In genomic region chr3:43423634-43424033, GRCh38 we compare ENCODE assay signal across 21 cellular contexts.
DNase-seq lines count a peak whose midpoint lies in the region; ATAC-seq and TF ChIP-seq lines count a peak whose summit lies in the region.
"Had no signal": no experiment of that assay in that cellular context is flagged by ENCODE, and none has a peak within 500 bp of the region (broad histone marks: within the 10 kb centered on the region; RNA-seq: fewer than 3 reads in every experiment).

No MANE protein-coding gene starts in this region.

- TF ChIP-seq EP300 in tibial nerve (IDR thresholded peaks at IDR 0.05) = no peak

- H3K4me1 Mint-ChIP-seq in brain = peaks cover 14% of the 10 kb centered on the region
- peaks cover 8% of the 10 kb centered on the region for H3K4me1 Mint-ChIP-seq in progenitor cell of endocrine pancreas (ENCODE audit: low read depth)
- H3K4me1 Mint-ChIP-seq: CD4-positive, CD25-positive, alpha-beta regulatory T cell had no signal

- H3K4me3 ChIP-seq in thyroid gland (replicated peaks in 1 of 3) (no peak overlapping the region), tibial nerve (no peak overlapping the region)
- H3K4me3 ChIP-seq: A549, SJCRH30 had no signal

- H3K9me3 ChIP-seq in thyroid gland (no peaks in the 10 kb centered on the region), tibial nerve (peaks cover 0 to 3% (median 0%) of the 10 kb centered on the region in 4 donors)
- H3K9me3 ChIP-seq: A549, BE2C, SJCRH30 had no signal

- TF ChIP-seq POLR2A in thyroid gland (IDR thresholded peaks at IDR 0.05) (no peak), tibial nerve (IDR thresholded peaks at IDR 0.05) (no peak)

- intact Hi-C loops in left ventricle myocardium superior (cut with micrococcal nuclease) = no loop called here
- intact Hi-C loops in left cardiac atrium (cut with DNase I) = loop anchor here in 1 of 2 donors (10.0 kb wide), 1 partner anchor 71 kb away; no protein-coding TSS in a partner anchor
- intact Hi-C loops in thyroid gland (cut with DNase I) = no loop called here

- ATAC-seq in left ventricle myocardium superior = peak; percentile 29
- no peak for ATAC-seq in left cardiac atrium
- ATAC-seq in GM21723 (IDR thresholded peaks at IDR 0.05; ENCODE audit: unreplicated experiment) = no peak
- ATAC-seq: A549, Panc1 had no signal

- H3K27ac Mint-ChIP-seq in brain = peak overlapping the region in 3 of 5 experiments; percentile 20 to 65 (median 46)
- peak overlapping the region; percentile 11 for H3K27ac Mint-ChIP-seq in progenitor cell of endocrine pancreas

- TF ChIP-seq CTCF in brain (conservative IDR thresholded peaks at IDR 0.05) = no peak
- no peak for TF ChIP-seq CTCF in progenitor cell of endocrine pancreas (IDR thresholded peaks at IDR 0.05; ENCODE audit: unreplicated experiment)
- no peak for TF ChIP-seq CTCF in thyroid gland (IDR thresholded peaks at IDR 0.05)
- TF ChIP-seq CTCF in tibial nerve (IDR thresholded peaks at IDR 0.05) = no peak

- peaks cover 34 to 47% of the 10 kb centered on the region in 2 donors for H3K4me1 ChIP-seq in thyroid gland
- H3K4me1 ChIP-seq in tibial nerve = no peaks in the 10 kb centered on the region
- H3K4me1 ChIP-seq: A549 had no signal

- H3K27me3 Mint-ChIP-seq in brain = peaks cover 7% of the 10 kb centered on the region
- H3K27me3 Mint-ChIP-seq in progenitor cell of endocrine pancreas = no peaks in the 10 kb centered on the region
- H3K27me3 Mint-ChIP-seq: CD4-positive, CD25-positive, alpha-beta regulatory T cell had no signal

- H3K27me3 ChIP-seq in thyroid gland (no peaks in the 10 kb centered on the region), tibial nerve (no peaks in the 10 kb centered on the region)
- H3K27me3 ChIP-seq: BE2C, SJCRH30 had no signal

- no peak for DNase-seq in left ventricle myocardium superior
- no peak for DNase-seq in left cardiac atrium
- DNase-seq in progenitor cell of endocrine pancreas (ENCODE audit: low spot score, unreplicated experiment) = no peak
- no peak for DNase-seq in thyroid gland
- DNase-seq in stimulated activated CD4-positive, alpha-beta T cell treated with anti-CD3 and anti-CD28 coated beads, Interleukin-4, amount 100 ng/mL, for 4 hours = no peak
- DNase-seq in tibial nerve (ENCODE audit: low spot score in 2 of 2) = no peak
- DNase-seq: CD4-positive, CD25-positive, alpha-beta regulatory T cell; COR-L47; DMS79; H7; Kasumi-1; NCI-H187; NCI-H2171; NCI-H524; NK-92 treated with Interleukin-12 subunit alpha and Interleukin-12 subunit beta, amount 100 ng/mL, for 24 hours; SJCRH30 had no signal

- no peak overlapping the region for H3K4me3 Mint-ChIP-seq in brain
- no peak overlapping the region for H3K4me3 Mint-ChIP-seq in progenitor cell of endocrine pancreas (ENCODE audit: low read depth)
- H3K4me3 Mint-ChIP-seq: CD4-positive, CD25-positive, alpha-beta regulatory T cell had no signal

- H3K27ac ChIP-seq in thyroid gland (peak overlapping the region; percentile 19 to 98 (median 61)), tibial nerve (no peak overlapping the region)
- H3K27ac ChIP-seq: A549, SJCRH30 had no signal

- peaks cover 62% of the 10 kb centered on the region for H3K36me3 Mint-ChIP-seq in brain
- H3K36me3 Mint-ChIP-seq in progenitor cell of endocrine pancreas (ENCODE audit: insufficient read depth) = peaks cover 9% of the 10 kb centered on the region

- H3K36me3 ChIP-seq in thyroid gland (no peaks in the 10 kb centered on the region), tibial nerve (peaks cover 0 to 41% (median 0%) of the 10 kb centered on the region in 3 donors)
- H3K36me3 ChIP-seq: BE2C, SJCRH30 had no signal

- peaks cover 0 to 7% (median 3%) of the 10 kb centered on the region in 5 experiments for H3K9me3 Mint-ChIP-seq in brain
- H3K9me3 Mint-ChIP-seq in progenitor cell of endocrine pancreas (ENCODE audit: low read depth) = peaks cover 13% of the 10 kb centered on the region

- 59 to 61% methylated on average over 3 of the region's 3 CpGs for whole genome bisulfite sequencing in thyroid gland, 2 donors
- WGBS in tibial nerve, 2 donors = 63 to 81% methylated on average over 3 of the region's 3 CpGs

Comparison
In these comparisons a context has a peak if more than half of its experiments do, and no peak if none do; other contexts are left out.
1. H3K27ac ChIP-seq: peak in thyroid gland (3 of 3); none in tibial nerve (0 of 4).